In genomic region chr2:16608661-16609643, GRCh38 we compare ENCODE assay signal across 8 cellular contexts. TPM values are rescaled to one million over a fixed set of nuclear protein-coding genes. Genes with fewer than 3 reads are reported as not detected.
DNase-seq lines count a peak whose midpoint lies in the region; ATAC-seq and TF ChIP-seq lines count a peak whose summit lies in the region.

No MANE protein-coding gene starts in this region.

- TF ChIP-seq POLR2A in right lobe of liver (IDR thresholded peaks at IDR 0.05) = no peak

- ATAC-seq in GM19035 (IDR thresholded peaks at IDR 0.05; ENCODE audit: unreplicated experiment) (peak; percentile 90), HG03354 (IDR thresholded peaks at IDR 0.05; ENCODE audit: poor library complexity, severe bottlenecking, unreplicated experiment) (peak; percentile 97), right lobe of liver (peak; percentile 93 to 95 (median 95))

- H3K4me3 ChIP-seq in BE2C (ENCODE audit: low read depth, low read length) = peak overlapping the region; percentile 73
- peak overlapping the region; percentile 12 to 60 (median 47) for H3K4me3 ChIP-seq in right lobe of liver

- H3K9me3 Mint-ChIP-seq in activated CD4-positive, alpha-beta T cell treated with anti-CD3 and anti-CD28 coated beads, Interleukin-2, amount 10 ng/mL, durations not matched to agents 24 days and 14 days = no peaks in the 10 kb centered on the region

- H3K27ac Mint-ChIP-seq in activated CD4-positive, alpha-beta T cell treated with anti-CD3 and anti-CD28 coated beads, Interleukin-2, amount 10 ng/mL, durations not matched to agents 24 days and 14 days = peak overlapping the region; percentile 67

- DNase-seq in BE2C = peak; percentile 81
- peak; percentile 53 to 73 for DNase-seq in NCI-H446 (lab: John Stamatoyannopoulos, UW)
- DNase-seq in activated CD4-positive, alpha-beta T cell treated with anti-CD3 and anti-CD28 coated beads, Interleukin-2, amount 10 ng/mL, durations not matched to agents 24 days and 14 days = peak; percentile 97
- peak; percentile 23 to 78 for DNase-seq in dermis microvascular lymphatic vessel endothelial cell (ENCODE audit: low read depth in 2 of 2)
- DNase-seq in right lobe of liver = peak; percentile 78 to 84 (median 84)
- peak; percentile 69 to 84 for DNase-seq in stimulated activated CD4-positive, alpha-beta T cell treated with anti-CD3 and anti-CD28 coated beads, Interleukin-4, amount 100 ng/mL, for 4 hours

- intact Hi-C loops in activated CD4-positive, alpha-beta T cell treated with anti-CD3 and anti-CD28 coated beads, Interleukin-2, amount 10 ng/mL, durations not matched to agents 24 days and 14 days (cut with micrococcal nuclease) = loop anchor here (1.0 kb wide), 4 partner anchors 56 to 670 kb away; no protein-coding TSS in a partner anchor
- intact Hi-C loops in right lobe of liver (cut with DNase I) = no loop called here

- H3K27ac ChIP-seq in right lobe of liver = no peak overlapping the region

- H3K36me3 Mint-ChIP-seq in activated CD4-positive, alpha-beta T cell treated with anti-CD3 and anti-CD28 coated beads, Interleukin-2, amount 10 ng/mL, durations not matched to agents 24 days and 14 days (ENCODE audit: low read depth) = no peaks in the 10 kb centered on the region

- 3% methylated on average over 16 of the region's 21 CpGs for WGBS in right lobe of liver (ENCODE audit: insufficient coverage, low coverage, low lambda C conversion rate, missing lambda C conversion rate)

- H3K4me3 Mint-ChIP-seq in activated CD4-positive, alpha-beta T cell treated with anti-CD3 and anti-CD28 coated beads, Interleukin-2, amount 10 ng/mL, durations not matched to agents 24 days and 14 days = peak overlapping the region; percentile 87

- no peaks in the 10 kb centered on the region for H3K27me3 Mint-ChIP-seq in activated CD4-positive, alpha-beta T cell treated with anti-CD3 and anti-CD28 coated beads, Interleukin-2, amount 10 ng/mL, durations not matched to agents 24 days and 14 days

- H3K9me3 ChIP-seq in BE2C (no peaks in the 10 kb centered on the region), right lobe of liver (no peaks in the 10 kb centered on the region)

- H3K27me3 ChIP-seq in BE2C (peaks cover 3% of the 10 kb centered on the region; the same call in 1 of the 2 replicates), right lobe of liver (no peaks in the 10 kb centered on the region)

- peaks cover 4% of the 10 kb centered on the region for H3K4me1 Mint-ChIP-seq in activated CD4-positive, alpha-beta T cell treated with anti-CD3 and anti-CD28 coated beads, Interleukin-2, amount 10 ng/mL, durations not matched to agents 24 days and 14 days

- TF ChIP-seq CTCF in BE2C (IDR thresholded peaks at IDR 0.05; ENCODE audit: low read depth, low read length) = peak; percentile 96
- TF ChIP-seq CTCF in right lobe of liver (IDR thresholded peaks at IDR 0.05) = peak; percentile 80 to 92 (median 88)

- H3K36me3 ChIP-seq in BE2C (no peaks in the 10 kb centered on the region), right lobe of liver (no peaks in the 10 kb centered on the region)

- H3K4me1 ChIP-seq in BE2C = no peaks in the 10 kb centered on the region
- peaks cover 0 to 5% (median under 1%) of the 10 kb centered on the region in 4 donors for H3K4me1 ChIP-seq in right lobe of liver

RNA-seq across cellular contexts. Expression of gene CYRIA, which starts 56.7 kb away (rescaled TPM):
- 0.66 TPM for polyA plus RNA-seq in BE2C (2012; ENCODE audit: insufficient read depth, insufficient read length, low read depth)
- total RNA-seq in activated CD4-positive, alpha-beta T cell treated with anti-CD3 and anti-CD28 coated beads, Interleukin-2, amount 10 ng/mL, durations not matched to agents 24 days and 14 days = 1.7 and 1.8 TPM in 2 replicates
- total RNA-seq in dermis microvascular lymphatic vessel endothelial cell (30.6 and 40.2 TPM in 2 replicates), right lobe of liver (1 to 10 TPM; 1.6 to 6.3 (median 3.1) TPM)
